Comparison of ENCODE assay signal across 13 cellular contexts in the genomic region with DNA sequence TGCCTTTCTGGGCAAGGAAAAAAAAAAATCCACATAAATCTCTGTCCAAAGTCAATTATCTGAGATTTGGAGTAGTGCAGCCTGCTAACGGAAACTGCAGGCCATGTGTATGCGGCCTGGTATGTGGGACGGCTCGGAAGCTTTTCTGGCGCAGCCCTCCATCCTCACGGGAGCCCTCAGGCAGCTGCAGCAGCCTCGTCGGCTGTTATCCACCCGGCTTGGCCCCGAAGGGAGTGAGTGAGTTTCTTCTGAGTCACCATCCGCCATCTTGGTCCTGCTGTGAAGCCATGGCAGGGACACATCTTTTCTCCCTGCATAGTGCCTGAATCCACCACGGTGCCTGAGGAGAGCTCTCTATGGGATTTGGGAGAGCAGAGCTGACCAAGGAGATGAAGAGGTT.
DNase-seq lines count a peak whose midpoint lies in the region; ATAC-seq, FAIRE-seq and TF ChIP-seq lines count a peak whose summit lies in the region.
"Had no signal": no experiment of that assay in that cellular context is flagged by ENCODE, and none has a peak within 500 bp of the region (broad histone marks: within the 10 kb centered on the region; RNA-seq: fewer than 3 reads in every experiment).

No MANE protein-coding gene starts in this region.

- 0 out of 2 replicates have a peak, but pooled peaks cover 11% of the 10 kb centered on the region for H3F3A ChIP-seq in GM23248 (ENCODE audit: insufficient read depth)

- no peak for FAIRE-seq in kidney (lab: Jason Lieb, UNC)
- FAIRE-seq: frontal cortex had no signal

- no peak overlapping the region for H3K27ac Mint-ChIP-seq in activated CD8-positive, alpha-beta T cell treated with anti-CD3 and anti-CD28 coated beads for 36 hours
- H3K27ac Mint-ChIP-seq: memory B cell had no signal

- H3K27me3 Mint-ChIP-seq in activated CD8-positive, alpha-beta T cell treated with anti-CD3 and anti-CD28 coated beads for 36 hours, result no peaks in the 10 kb centered on the region

- H3K36me3 Mint-ChIP-seq in activated CD8-positive, alpha-beta T cell treated with anti-CD3 and anti-CD28 coated beads for 36 hours (ENCODE audit: low read depth), result no peaks in the 10 kb centered on the region
- H3K36me3 Mint-ChIP-seq: memory B cell had no signal

- POLR2A ChIA-PET in activated CD8-positive, alpha-beta T cell treated with anti-CD3 and anti-CD28 coated beads for 36 hours (lab: Charles Lee), result interaction anchor here (0.6 kb wide), 1 partner anchor 257 kb away, joined by 3 read pairs; no protein-coding TSS in a partner anchor

- H3K9me3 Mint-ChIP-seq in activated CD8-positive, alpha-beta T cell treated with anti-CD3 and anti-CD28 coated beads for 36 hours, result no peaks in the 10 kb centered on the region
- H3K9me3 Mint-ChIP-seq: memory B cell had no signal

- CTCF ChIA-PET in activated CD8-positive, alpha-beta T cell treated with anti-CD3 and anti-CD28 coated beads for 36 hours (lab: Charles Lee), result interaction anchor here (1.0 kb wide), 1 partner anchor 11 kb away, joined by 4 read pairs; no protein-coding TSS in a partner anchor

- H3K9me3 ChIP-seq in GM23248 (ENCODE audit: low read depth) (no peaks in the 10 kb centered on the region), kidney (ENCODE audit: control insufficient read depth in 1 of 2, low read length in 2 of 2) (no peaks in the 10 kb centered on the region), thymus (ENCODE audit: control insufficient read depth) (peaks cover 2% of the 10 kb centered on the region)

- in situ Hi-C loops in GM23248 (cut with MboI), result no loop called here

- H3K27ac ChIP-seq in GM23248 (peak overlapping the region; percentile 43), kidney (ENCODE audit: low read depth in 2 of 2, low read length in 2 of 2) (no peak overlapping the region), thymus (ENCODE audit: low read depth) (peak overlapping the region; percentile 26)

- intact Hi-C loops in kidney (cut with DNase I), result no loop called here
- intact Hi-C loops in activated CD8-positive, alpha-beta T cell treated with anti-CD3 and anti-CD28 coated beads for 36 hours (cut with micrococcal nuclease), result no loop called here

- H3K4me1 ChIP-seq in GM23248 (ENCODE audit: insufficient read depth) (peaks cover 11% of the 10 kb centered on the region), kidney (ENCODE audit: control insufficient read depth in 1 of 2, insufficient read depth in 1 of 2, low read depth in 1 of 2, low read length in 2 of 2) (no peaks in the 10 kb centered on the region), thymus (ENCODE audit: control insufficient read depth, insufficient read depth, low read length) (peaks cover 65% of the 10 kb centered on the region)

- peaks cover 8% of the 10 kb centered on the region for H3K4me1 Mint-ChIP-seq in activated CD8-positive, alpha-beta T cell treated with anti-CD3 and anti-CD28 coated beads for 36 hours (ENCODE audit: low read depth)

- H4K20me1 ChIP-seq in GM23248 (ENCODE audit: insufficient read depth), result no peaks in the 10 kb centered on the region

- 13 to 14% methylated on average over 12 of the region's 12 CpGs for WGBS in GM23248 (ENCODE audit: low coverage in 1 of 2, low lambda C conversion rate in 2 of 2, missing lambda C conversion rate in 2 of 2), 2 experiments
- 97% methylated on average over 12 of the region's 12 CpGs for WGBS in thymus

- DNase-seq in GM23248, result peak; percentile 93
- DNase-seq in cardiac fibroblast (ENCODE audit: low read depth in 2 of 2), result peak; percentile 89 to 91
- peak; percentile 88 for DNase-seq in kidney
- no peak for DNase-seq in NCI-H748 (lab: John Stamatoyannopoulos, UW; ENCODE audit: unreplicated experiment)
- no peak for DNase-seq in activated CD8-positive, alpha-beta T cell treated with anti-CD3 and anti-CD28 coated beads for 36 hours
- no peak for DNase-seq in kidney tubule cell (ENCODE audit: low spot score)
- DNase-seq: COR-L47, NCI-H446 had no signal

- ATAC-seq in GM21447 (IDR thresholded peaks at IDR 0.05; ENCODE audit: unreplicated experiment), result no peak
- no peak for ATAC-seq in activated CD8-positive, alpha-beta T cell treated with anti-CD3 and anti-CD28 coated beads for 36 hours
- ATAC-seq: HCT116 had no signal

- H3K4me2 ChIP-seq in GM23248 (ENCODE audit: unreplicated experiment), result no peak overlapping the region

- H3K4me3 ChIP-seq in GM23248 (no peak overlapping the region), cardiac fibroblast (replicated peaks in 1 of 2; ENCODE audit: low read depth in 2 of 2, low read length in 2 of 2) (no peak overlapping the region), kidney (ENCODE audit: low read length in 2 of 2) (no peak overlapping the region), thymus (ENCODE audit: low read length) (no peak overlapping the region)

- H3K4me3 Mint-ChIP-seq in activated CD8-positive, alpha-beta T cell treated with anti-CD3 and anti-CD28 coated beads for 36 hours, result no peak overlapping the region
- H3K4me3 Mint-ChIP-seq: memory B cell had no signal

- no peaks in the 10 kb centered on the region for H3K9me2 ChIP-seq in GM23248 (ENCODE audit: insufficient read depth)

- TF ChIP-seq CTCF in cardiac fibroblast (IDR thresholded peaks at IDR 0.05; ENCODE audit: low read depth, low read length), result no peak
- TF ChIP-seq CTCF in kidney (IDR thresholded peaks at IDR 0.05; ENCODE audit: borderline replicate concordance, extremely low read depth, insufficient read depth), result no peak
- TF ChIP-seq CTCF in activated CD8-positive, alpha-beta T cell treated with anti-CD3 and anti-CD28 coated beads for 36 hours (IDR thresholded peaks at IDR 0.05), result no peak

- 0 out of 2 replicates have a peak overlapping the region, but pooled peaks have one; percentile 25 for H3K9ac ChIP-seq in GM23248
- H3K9ac ChIP-seq in kidney (ENCODE audit: low read length in 2 of 2), result no peak overlapping the region

- H2AFZ ChIP-seq in GM23248, result peak overlapping the region; percentile 90

- H3K36me3 ChIP-seq in GM23248 (ENCODE audit: low read depth), result no peaks in the 10 kb centered on the region
- H3K36me3 ChIP-seq in kidney (ENCODE audit: control insufficient read depth in 1 of 2, insufficient read depth in 2 of 2, low read length in 2 of 2), result no peaks in the 10 kb centered on the region
- H3K36me3 ChIP-seq in thymus (ENCODE audit: control insufficient read depth, insufficient read depth), result peaks cover 3% of the 10 kb centered on the region

- no peaks in the 10 kb centered on the region for H3K79me2 ChIP-seq in GM23248 (ENCODE audit: insufficient read depth)

- H3K27me3 ChIP-seq in GM23248 (replicated peaks; ENCODE audit: insufficient read depth) (no peaks in the 10 kb centered on the region), thymus (ENCODE audit: control insufficient read depth, insufficient read depth) (no peaks in the 10 kb centered on the region)

Comparison
In these comparisons a context has a peak if more than half of its experiments do, and no peak if none do; other contexts are left out.
1. DNase-seq: peak in GM23248 (single experiment), cardiac fibroblast (2 of 2) and kidney (single experiment); none in NCI-H748 (single experiment), activated CD8-positive, alpha-beta T cell treated with anti-CD3 and anti-CD28 coated beads for 36 hours (single experiment) and kidney tubule cell (single experiment).
2. H3K27ac ChIP-seq: peak in GM23248 (single experiment) and thymus (single experiment); none in kidney (0 of 2).